In genomic region chr1:229756666-229757065, GRCh38 we compare ENCODE assay signal across 15 cellular contexts.
DNase-seq lines count a peak whose midpoint lies in the region; ATAC-seq and TF ChIP-seq lines count a peak whose summit lies in the region.
"Had no signal": no experiment of that assay in that cellular context is flagged by ENCODE, and none has a peak within 500 bp of the region (broad histone marks: within the 10 kb centered on the region; RNA-seq: fewer than 3 reads in every experiment).

No MANE protein-coding gene starts in this region.

- H3K27ac ChIP-seq in MM.1S (ENCODE audit: low read length) = no peak overlapping the region

- no peaks in the 10 kb centered on the region for H3K36me3 Mint-ChIP-seq in stimulated activated memory B cell treated with anti-CD40 and anti-IgM and Interleukin-4, amounts not matched to agents 10 μg/mL and 1 μg/mL and 100 μg/mL, for 72 hours

- no peak overlapping the region for H3K4me2 ChIP-seq in MM.1S (ENCODE audit: low read depth, low read length)

- no peaks in the 10 kb centered on the region for H3K9me2 ChIP-seq in MM.1S (replicated peaks; ENCODE audit: insufficient read depth, low read length)

- H2AFZ ChIP-seq in MM.1S (ENCODE audit: low read length) = no peak overlapping the region

- no peaks in the 10 kb centered on the region for H3K9me3 ChIP-seq in MM.1S (replicated peaks; ENCODE audit: insufficient read depth, low read length)

- 0 out of 2 replicates have a peak, but pooled peaks cover 3% of the 10 kb centered on the region for H3F3A ChIP-seq in MM.1S (ENCODE audit: insufficient read depth, low read length)

- no peaks in the 10 kb centered on the region for H3K36me3 ChIP-seq in MM.1S (replicated peaks; ENCODE audit: insufficient read depth, low read length)

- DNase-seq in EH (ENCODE audit: low read depth) = peak; percentile 93
- DNase-seq in MM.1S = peak; percentile 12
- DNase-seq in epithelial cell of proximal tubule (ENCODE audit: low read depth) = peak; percentile 80
- peak; percentile 64 for DNase-seq in myocyte (ENCODE audit: low read depth)
- DNase-seq in DMS 273 treated with DMSO at 0.1 percent for 48 hours (lab: John Stamatoyannopoulos, UW) = no peak
- DNase-seq: activated CD4-positive, alpha-beta T cell treated with anti-CD3 and anti-CD28 coated beads for 48 hours; anterior cingulate cortex; CD4-positive, alpha-beta T cell; effector memory CD4-positive, alpha-beta T cell; NCI-H2171; retina had no signal

- H3K79me2 ChIP-seq in MM.1S (ENCODE audit: low read length) = no peaks in the 10 kb centered on the region

- no peak overlapping the region for H3K27ac Mint-ChIP-seq in stimulated activated memory B cell treated with anti-CD40 and anti-IgM and Interleukin-4, amounts not matched to agents 10 μg/mL and 1 μg/mL and 100 μg/mL, for 72 hours
- H3K27ac Mint-ChIP-seq: activated T-helper 17 cell treated with anti-CD3 and anti-CD28 coated beads, Interleukin-2, amount 50 U/mL, for 72 hours; CD4-positive, alpha-beta T cell had no signal

- peaks cover 13% of the 10 kb centered on the region for H3K4me1 ChIP-seq in MM.1S (ENCODE audit: low read length)

- no peaks in the 10 kb centered on the region for H3K9me3 Mint-ChIP-seq in stimulated activated memory B cell treated with anti-CD40 and anti-IgM and Interleukin-4, amounts not matched to agents 10 μg/mL and 1 μg/mL and 100 μg/mL, for 72 hours
- H3K9me3 Mint-ChIP-seq: activated T-helper 17 cell treated with anti-CD3 and anti-CD28 coated beads, Interleukin-2, amount 50 U/mL, for 72 hours; CD4-positive, alpha-beta T cell had no signal

- ATAC-seq in stimulated activated memory B cell treated with anti-CD40 and anti-IgM and Interleukin-4, amounts not matched to agents 10 μg/mL and 1 μg/mL and 100 μg/mL, for 72 hours = no peak
- no peak for ATAC-seq in HG03196 (IDR thresholded peaks at IDR 0.05; ENCODE audit: unreplicated experiment)
- ATAC-seq in HG02870 (IDR thresholded peaks at IDR 0.05; ENCODE audit: unreplicated experiment) = no peak
- ATAC-seq: activated T-helper 17 cell treated with anti-CD3 and anti-CD28 coated beads, Interleukin-2, amount 50 U/mL, for 72 hours had no signal

- H3K27me3 ChIP-seq in MM.1S (replicated peaks; ENCODE audit: insufficient read depth, low read length) = no peaks in the 10 kb centered on the region

- no peak overlapping the region for H3K9ac ChIP-seq in MM.1S (ENCODE audit: low read length)

- H3K4me3 ChIP-seq in MM.1S (ENCODE audit: low read length) (no peak overlapping the region), epithelial cell of proximal tubule (ENCODE audit: low read depth, low read length) (no peak overlapping the region)

- no peaks in the 10 kb centered on the region for H4K20me1 ChIP-seq in MM.1S (ENCODE audit: insufficient read depth, low read length)

- H3K4me3 Mint-ChIP-seq in stimulated activated memory B cell treated with anti-CD40 and anti-IgM and Interleukin-4, amounts not matched to agents 10 μg/mL and 1 μg/mL and 100 μg/mL, for 72 hours = no peak overlapping the region
- H3K4me3 Mint-ChIP-seq: activated T-helper 17 cell treated with anti-CD3 and anti-CD28 coated beads, Interleukin-2, amount 50 U/mL, for 72 hours; CD4-positive, alpha-beta T cell had no signal

- no peaks in the 10 kb centered on the region for H3K27me3 Mint-ChIP-seq in stimulated activated memory B cell treated with anti-CD40 and anti-IgM and Interleukin-4, amounts not matched to agents 10 μg/mL and 1 μg/mL and 100 μg/mL, for 72 hours
- H3K27me3 Mint-ChIP-seq: CD4-positive, alpha-beta T cell had no signal

- peaks cover 8% of the 10 kb centered on the region for H3K4me1 Mint-ChIP-seq in stimulated activated memory B cell treated with anti-CD40 and anti-IgM and Interleukin-4, amounts not matched to agents 10 μg/mL and 1 μg/mL and 100 μg/mL, for 72 hours

- no peak for TF ChIP-seq CTCF in MM.1S (IDR thresholded peaks at IDR 0.05; ENCODE audit: low read length)
- TF ChIP-seq CTCF in epithelial cell of proximal tubule (conservative IDR thresholded peaks at IDR 0.05; ENCODE audit: low read depth, low read length) = no peak
